In genomic region chr10:123997486-123998196, GRCh38 we compare ENCODE assay signal across 8 cellular contexts.
DNase-seq lines count a peak whose midpoint lies in the region; ATAC-seq and TF ChIP-seq lines count a peak whose summit lies in the region.

No MANE protein-coding gene starts in this region.

- peak; percentile 86 for DNase-seq in AG20443 (ENCODE audit: low spot score)
- peak; percentile 75 for DNase-seq in MG63
- peak; percentile 96 for DNase-seq in dedifferentiated amniotic fluid mesenchymal stem cell (ENCODE audit: extremely low spot score)
- peak in 2 of 3 donors; percentile 16 to 40 for DNase-seq in mucosa of descending colon
- DNase-seq in NCI-H1092 treated with DMSO at 0.1 percent for 48 hours (lab: John Stamatoyannopoulos, UW), result no peak
- no peak for DNase-seq in NCI-H2081 treated with DMSO at 0.1 percent for 48 hours (lab: John Stamatoyannopoulos, UW)
- DNase-seq in NCI-H1930 (lab: John Stamatoyannopoulos, UW), result no peak
- no peak for DNase-seq in activated CD4-positive, alpha-beta T cell treated with anti-CD3 and anti-CD28 coated beads, Interleukin-2, amount 50 U/mL, for 1 hour

- no peaks in the 10 kb centered on the region for H3K27me3 ChIP-seq in MG63

- no peak overlapping the region for H3K4me3 ChIP-seq in MG63
- no peak overlapping the region for H3K4me3 ChIP-seq in mucosa of descending colon

- H3K9me3 ChIP-seq in MG63 (no peaks in the 10 kb centered on the region), mucosa of descending colon (no peaks in the 10 kb centered on the region)

- H3K4me1 ChIP-seq in mucosa of descending colon (ENCODE audit: low read depth), result peaks cover 9% of the 10 kb centered on the region

- peak; percentile 18 for ATAC-seq in mucosa of descending colon

- H3K36me3 ChIP-seq in MG63 (no peaks in the 10 kb centered on the region), mucosa of descending colon (ENCODE audit: low read depth) (no peaks in the 10 kb centered on the region)

- TF ChIP-seq CTCF in mucosa of descending colon (IDR thresholded peaks at IDR 0.05), result no peak

- intact Hi-C loops in mucosa of descending colon (cut with DNase I, micrococcal nuclease), result no loop called here

Comparison
In these comparisons a context has a peak if more than half of its experiments do, and no peak if none do; other contexts are left out.
1. DNase-seq: peak in AG20443 (single experiment), MG63 (single experiment), dedifferentiated amniotic fluid mesenchymal stem cell (single experiment) and mucosa of descending colon (2 of 3); none in NCI-H1092 treated with DMSO at 0.1 percent for 48 hours (single experiment), NCI-H2081 treated with DMSO at 0.1 percent for 48 hours (single experiment), NCI-H1930 (0 of 2) and activated CD4-positive, alpha-beta T cell treated with anti-CD3 and anti-CD28 coated beads, Interleukin-2, amount 50 U/mL, for 1 hour (single experiment).